8 cellular contexts compared by ENCODE assay signal in the genomic region with DNA sequence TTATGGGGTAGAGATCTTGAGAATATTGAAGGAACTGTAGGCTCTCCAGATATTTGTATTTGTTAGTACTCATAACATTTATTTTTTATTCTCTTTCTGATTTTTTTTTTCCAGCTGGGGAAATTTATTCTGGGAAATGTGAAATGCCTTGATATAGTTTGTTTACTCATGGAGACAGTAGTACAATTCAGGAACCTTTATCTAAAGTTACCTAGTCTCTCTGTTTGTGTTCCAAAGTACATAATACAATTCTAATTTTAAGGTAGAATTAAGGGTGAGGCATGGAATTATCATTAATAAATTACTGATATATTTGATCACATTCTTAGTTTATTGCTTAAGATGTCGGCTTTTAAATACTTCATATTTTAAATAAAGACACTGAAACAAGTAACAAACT.
"Had no signal": no experiment of that assay in that cellular context is flagged by ENCODE, and none has a peak within 500 bp of the region (broad histone marks: within the 10 kb centered on the region; RNA-seq: fewer than 3 reads in every experiment).

No MANE protein-coding gene starts in this region.

- H3K4me3 ChIP-seq: GM12878 had no signal

- FAIRE-seq: G401.6, GM12878, GM12891, GM12892, GM18507, GM19239 had no signal

- ATAC-seq: GM12878 had no signal

- DNase-seq: GDM1, GF-D8 had no signal
